Comparison of ENCODE assay signal across 8 cellular contexts in the genomic region with DNA sequence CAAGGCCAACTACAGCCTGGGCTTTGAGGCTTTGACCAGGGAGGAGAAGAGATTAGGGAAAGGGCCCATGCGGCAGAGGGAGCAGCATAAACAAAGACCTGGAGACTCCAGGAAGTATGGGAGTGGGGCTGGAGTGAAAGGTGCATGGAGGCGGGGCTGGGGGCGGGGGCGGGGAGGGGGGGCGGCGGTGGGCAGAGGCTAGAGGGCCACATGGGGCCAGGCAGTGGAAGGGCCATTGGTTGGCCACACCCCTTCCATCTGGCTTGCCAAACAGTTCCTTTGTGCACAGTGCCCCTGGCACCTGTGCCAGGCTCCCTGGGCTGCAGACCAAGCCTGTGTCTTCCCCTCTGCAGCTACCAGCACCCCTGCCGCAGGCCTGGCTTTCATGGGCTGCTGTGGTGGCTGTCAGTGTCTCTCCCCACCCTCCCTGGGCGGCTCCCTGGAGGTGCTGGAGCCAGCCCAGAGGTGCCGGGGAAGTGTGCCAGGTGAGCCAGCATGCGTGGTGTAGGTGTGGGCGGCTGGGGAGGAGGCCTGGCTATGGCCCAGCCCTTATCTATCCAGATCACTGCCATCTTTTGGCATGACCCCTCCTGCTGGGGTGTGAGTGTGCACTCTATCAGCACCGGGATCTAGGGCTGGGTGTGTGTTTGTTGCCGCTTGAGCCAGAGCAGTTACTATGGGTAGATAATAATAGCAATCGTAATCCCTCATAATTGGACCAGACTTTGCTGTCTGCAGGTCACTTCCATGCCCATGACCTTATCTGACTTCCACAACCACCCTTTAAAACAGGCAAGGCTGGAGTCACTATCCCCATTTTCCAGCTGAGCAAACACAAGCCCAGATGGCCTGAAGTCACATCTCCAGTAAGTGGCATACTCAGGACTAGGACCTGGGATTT. TPM values are rescaled to one million over a fixed set of nuclear protein-coding genes. Genes with fewer than 3 reads are reported as not detected.
DNase-seq lines count a peak whose midpoint lies in the region; ATAC-seq, FAIRE-seq and TF ChIP-seq lines count a peak whose summit lies in the region.

No MANE protein-coding gene starts in this region.

- H3K4me1 ChIP-seq in iPS-18a (ENCODE audit: control insufficient read depth, low read depth, low read length), result peaks cover 44% of the 10 kb centered on the region
- peaks cover 0 to 89% (median 31%) of the 10 kb centered on the region in 4 donors for H3K4me1 ChIP-seq in tibial nerve

- no peak for TF ChIP-seq EP300 in tibial nerve (IDR thresholded peaks at IDR 0.05)

- no peaks in the 10 kb centered on the region for H3K9me3 ChIP-seq in iPS-18a (ENCODE audit: control insufficient read depth, low read depth, low read length)
- H3K9me3 ChIP-seq in tibial nerve, result no peaks in the 10 kb centered on the region

- DNase-seq in Right ventricle myocardium inferior (ENCODE audit: missing footprints), result peak; percentile 82
- no peak for DNase-seq in cardiac septum (ENCODE audit: low spot score)
- DNase-seq in GM12891 (ENCODE audit: insufficient read length, low spot score), result no peak
- no peak for DNase-seq in D721Med (ENCODE audit: insufficient read length, low spot score)
- DNase-seq in tibial nerve (ENCODE audit: low spot score in 2 of 2), result no peak
- DNase-seq in RCC 7860 (ENCODE audit: low spot score), result no peak

- H3K36me3 ChIP-seq in iPS-18a (ENCODE audit: control insufficient read depth, low read depth, low read length), result no peaks in the 10 kb centered on the region
- H3K36me3 ChIP-seq in tibial nerve, result peaks cover 0 to 54% (median 0%) of the 10 kb centered on the region in 3 donors

- peak; percentile 75 for ATAC-seq in Right ventricle myocardium inferior
- peak; percentile 46 for ATAC-seq in SK-N-SH treated with all-trans-retinoic acid at 6 μM for 48 hours

- TF ChIP-seq CTCF in D721Med (IDR thresholded peaks at IDR 0.05; ENCODE audit: insufficient read depth, missing control alignments) (no peak), tibial nerve (IDR thresholded peaks at IDR 0.05) (no peak)

- H3K27ac ChIP-seq in iPS-18a (ENCODE audit: low read length) (no peak overlapping the region), tibial nerve (peak overlapping the region in 2 of 4 donors; percentile 17 to 30)

- intact Hi-C loops in Right ventricle myocardium inferior (cut with DNase I), result loop anchor here (5.0 kb wide), 1 partner anchor 66 kb away; no protein-coding TSS in a partner anchor
- intact Hi-C loops in cardiac septum (cut with DNase I), result loop anchor here (2.0 to 5.0 kb wide), 2 partner anchors 16 to 66 kb away; no protein-coding TSS in a partner anchor

- 52 to 54% methylated on average over 12 to 14 of the region's 14 CpGs for WGBS in tibial nerve, 2 donors

- H3K27me3 ChIP-seq in iPS-18a (ENCODE audit: control insufficient read depth, insufficient read depth, low read length) (no peaks in the 10 kb centered on the region), tibial nerve (no peaks in the 10 kb centered on the region)

- no peak for TF ChIP-seq POLR2A in GM12891 (IDR thresholded peaks at IDR 0.05; ENCODE audit: low read depth, low read length)
- no peak for TF ChIP-seq POLR2A in tibial nerve (IDR thresholded peaks at IDR 0.05)

- no peak overlapping the region for H3K9ac ChIP-seq in iPS-18a (ENCODE audit: low read length)

- H3K4me3 ChIP-seq in iPS-18a (ENCODE audit: low read length) (peak overlapping the region; percentile 10), tibial nerve (no peak overlapping the region)

- FAIRE-seq in GM12891 (lab: Jason Lieb, UNC), result no peak
- no peak for FAIRE-seq in D721Med (lab: Jason Lieb, UNC)
- no peak for FAIRE-seq in RCC 7860 (lab: Jason Lieb, UNC)

TF ChIP-seq in SK-N-SH treated with all-trans-retinoic acid at 6 μM for 48 hours, 23 proteins besides CTCF, POLR2A, EP300 and RAD21:
- TF ChIP-seq PPARA (CRISPR knock-in tag; IDR thresholded peaks at IDR 0.05; ENCODE audit: borderline replicate concordance) (no peak), TCF4 (CRISPR knock-in tag; IDR thresholded peaks at IDR 0.05; ENCODE audit: borderline replicate concordance) (peak; percentile 72; the same call in 1 of the 2 replicates)
- TF ChIP-seq, protein P1, sequence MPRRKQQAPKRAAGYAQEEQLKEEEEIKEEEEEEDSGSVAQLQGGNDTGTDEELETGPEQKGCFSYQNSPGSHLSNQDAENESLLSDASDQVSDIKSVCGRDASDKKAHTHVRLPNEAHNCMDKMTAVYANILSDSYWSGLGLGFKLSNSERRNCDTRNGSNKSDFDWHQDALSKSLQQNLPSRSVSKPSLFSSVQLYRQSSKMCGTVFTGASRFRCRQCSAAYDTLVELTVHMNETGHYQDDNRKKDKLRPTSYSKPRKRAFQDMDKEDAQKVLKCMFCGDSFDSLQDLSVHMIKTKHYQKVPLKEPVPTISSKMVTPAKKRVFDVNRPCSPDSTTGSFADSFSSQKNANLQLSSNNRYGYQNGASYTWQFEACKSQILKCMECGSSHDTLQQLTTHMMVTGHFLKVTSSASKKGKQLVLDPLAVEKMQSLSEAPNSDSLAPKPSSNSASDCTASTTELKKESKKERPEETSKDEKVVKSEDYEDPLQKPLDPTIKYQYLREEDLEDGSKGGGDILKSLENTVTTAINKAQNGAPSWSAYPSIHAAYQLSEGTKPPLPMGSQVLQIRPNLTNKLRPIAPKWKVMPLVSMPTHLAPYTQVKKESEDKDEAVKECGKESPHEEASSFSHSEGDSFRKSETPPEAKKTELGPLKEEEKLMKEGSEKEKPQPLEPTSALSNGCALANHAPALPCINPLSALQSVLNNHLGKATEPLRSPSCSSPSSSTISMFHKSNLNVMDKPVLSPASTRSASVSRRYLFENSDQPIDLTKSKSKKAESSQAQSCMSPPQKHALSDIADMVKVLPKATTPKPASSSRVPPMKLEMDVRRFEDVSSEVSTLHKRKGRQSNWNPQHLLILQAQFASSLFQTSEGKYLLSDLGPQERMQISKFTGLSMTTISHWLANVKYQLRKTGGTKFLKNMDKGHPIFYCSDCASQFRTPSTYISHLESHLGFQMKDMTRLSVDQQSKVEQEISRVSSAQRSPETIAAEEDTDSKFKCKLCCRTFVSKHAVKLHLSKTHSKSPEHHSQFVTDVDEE (CRISPR knock-in tag; IDR thresholded peaks at IDR 0.05), result peak; percentile 26; the same call in 1 of the 2 replicates
- TF ChIP-seq, protein P2, sequence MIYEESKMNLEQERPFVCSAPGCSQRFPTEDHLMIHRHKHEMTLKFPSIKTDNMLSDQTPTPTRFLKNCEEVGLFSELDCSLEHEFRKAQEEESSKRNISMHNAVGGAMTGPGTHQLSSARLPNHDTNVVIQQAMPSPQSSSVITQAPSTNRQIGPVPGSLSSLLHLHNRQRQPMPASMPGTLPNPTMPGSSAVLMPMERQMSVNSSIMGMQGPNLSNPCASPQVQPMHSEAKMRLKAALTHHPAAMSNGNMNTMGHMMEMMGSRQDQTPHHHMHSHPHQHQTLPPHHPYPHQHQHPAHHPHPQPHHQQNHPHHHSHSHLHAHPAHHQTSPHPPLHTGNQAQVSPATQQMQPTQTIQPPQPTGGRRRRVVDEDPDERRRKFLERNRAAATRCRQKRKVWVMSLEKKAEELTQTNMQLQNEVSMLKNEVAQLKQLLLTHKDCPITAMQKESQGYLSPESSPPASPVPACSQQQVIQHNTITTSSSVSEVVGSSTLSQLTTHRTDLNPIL (CRISPR knock-in tag; IDR thresholded peaks at IDR 0.05; ENCODE audit: low read depth), result no peak
TF ChIP-seq in SK-N-SH treated with all-trans-retinoic acid at 6 μM for 48 hours: peak in this region for 2.

TF ChIP-seq in GM12891, 5 proteins besides CTCF, POLR2A, EP300 and RAD21:
- TF ChIP-seq POU2F2 (IDR thresholded peaks at IDR 0.05; ENCODE audit: low read depth, low read length), result no peak
- TF ChIP-seq SPI1 (IDR thresholded peaks at IDR 0.05; ENCODE audit: low read depth, low read length), result no peak
- TF ChIP-seq TAF1 (IDR thresholded peaks at IDR 0.05; ENCODE audit: low read depth, low read length), result no peak
- no peak for TF ChIP-seq POLR2AphosphoS5 (IDR thresholded peaks at IDR 0.05; ENCODE audit: low read depth, low read length)
- no peak for TF ChIP-seq PAX5 (IDR thresholded peaks at IDR 0.05; ENCODE audit: insufficient read depth, low read length, severe bottlenecking)

RNA-seq across cellular contexts. Expression of gene DNMT3A, which starts 30.5 kb away (rescaled TPM):
- total RNA-seq in Right ventricle myocardium inferior (18.6 TPM), cardiac septum (24.9 TPM), tibial nerve (10 to 100 TPM; 17.4 to 28.4 (median 25.0) TPM)
- polyA plus RNA-seq in GM12891 (2012; ENCODE audit: low read depth, missing spikeins), result 35.0 TPM
